1 cellular context compared by ENCODE assay signal in the genomic region with DNA sequence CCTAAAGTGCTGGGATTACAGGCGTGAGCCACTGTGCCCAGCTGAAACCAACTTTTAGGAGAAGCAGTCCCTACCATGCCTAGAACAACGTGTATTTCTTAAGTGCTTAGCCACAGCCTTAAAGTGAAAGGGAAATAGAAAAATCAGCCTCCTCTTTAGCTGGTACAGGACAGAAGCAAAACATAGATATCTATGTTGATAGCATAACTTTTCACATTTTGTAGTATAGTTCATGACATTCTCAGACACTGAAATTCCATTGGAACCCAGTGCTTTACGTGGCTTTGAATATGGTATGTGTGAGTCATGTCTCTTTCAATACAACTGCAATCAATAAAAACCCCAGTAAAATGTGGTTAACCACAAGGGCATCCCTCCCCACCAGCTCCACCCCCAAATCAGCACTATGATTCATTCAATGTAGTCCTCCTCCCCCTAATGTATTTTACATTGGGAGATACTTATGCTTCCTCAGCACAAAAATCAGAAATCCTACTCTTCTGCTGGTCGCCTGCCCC.
TF ChIP-seq lines count a peak whose summit lies in the region.

No MANE protein-coding gene starts in this region.

TF ChIP-seq in A549, 52 proteins besides CTCF, POLR2A, EP300 and RAD21 (continued from another document):
- TF ChIP-seq HES2 (IDR thresholded peaks at IDR 0.05) (peak; percentile 29; the same call in 1 of the 2 replicates), FOSB (CRISPR knock-in tag; IDR thresholded peaks at IDR 0.05) (peak; percentile 73), FOXS1 (CRISPR knock-in tag; IDR thresholded peaks at IDR 0.05) (peak; percentile 55; the same call in 1 of the 2 replicates), JUN (IDR thresholded peaks at IDR 0.05) (peak; percentile 80 to 97; a peak in 4 of 5 replicates), BCL3 (IDR thresholded peaks at IDR 0.05) (peak; percentile 72; the same call in 2 of the 3 replicates)
- TF ChIP-seq, protein P1, sequence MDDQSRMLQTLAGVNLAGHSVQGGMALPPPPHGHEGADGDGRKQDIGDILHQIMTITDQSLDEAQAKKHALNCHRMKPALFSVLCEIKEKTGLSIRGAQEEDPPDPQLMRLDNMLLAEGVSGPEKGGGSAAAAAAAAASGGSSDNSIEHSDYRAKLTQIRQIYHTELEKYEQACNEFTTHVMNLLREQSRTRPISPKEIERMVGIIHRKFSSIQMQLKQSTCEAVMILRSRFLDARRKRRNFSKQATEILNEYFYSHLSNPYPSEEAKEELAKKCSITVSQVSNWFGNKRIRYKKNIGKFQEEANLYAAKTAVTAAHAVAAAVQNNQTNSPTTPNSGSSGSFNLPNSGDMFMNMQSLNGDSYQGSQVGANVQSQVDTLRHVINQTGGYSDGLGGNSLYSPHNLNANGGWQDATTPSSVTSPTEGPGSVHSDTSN (IDR thresholded peaks at IDR 0.05) = peak; percentile 72
